In the genomic region with DNA sequence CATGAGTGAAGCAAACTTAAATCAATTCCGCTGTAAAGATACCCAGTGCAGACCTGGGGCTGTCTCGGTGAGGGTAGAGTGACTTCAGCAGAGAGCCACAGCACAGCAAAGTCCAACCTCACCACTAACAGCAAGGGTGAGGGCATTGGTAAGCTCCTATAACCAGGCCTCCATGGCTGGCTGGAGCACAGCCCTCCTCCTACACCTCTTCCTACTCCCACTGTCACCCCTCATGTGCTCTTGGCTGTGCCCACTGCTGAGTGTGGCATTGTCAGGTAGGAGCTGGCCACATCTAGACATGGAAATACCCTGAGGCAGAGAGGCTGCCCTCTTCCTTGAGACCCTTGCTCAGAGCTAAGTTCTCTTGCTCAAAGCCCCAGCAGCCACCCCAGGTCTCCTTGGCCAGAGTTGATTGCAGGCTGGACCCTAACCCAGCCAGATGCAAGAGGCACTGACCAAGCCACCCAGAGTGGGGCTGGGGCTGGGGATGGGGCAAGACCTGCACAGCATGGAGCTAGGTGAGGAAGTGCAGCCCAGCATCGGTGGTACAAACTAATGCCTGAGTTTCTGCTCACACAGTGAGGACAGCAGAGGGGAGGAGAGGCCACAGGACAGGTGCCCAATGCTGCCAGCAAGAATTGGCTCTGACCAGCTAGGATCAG, we compare ENCODE assay signal across 14 cellular contexts.
"Had no signal": no experiment of that assay in that cellular context is flagged by ENCODE, and none has a peak within 500 bp of the region (broad histone marks: within the 10 kb centered on the region; RNA-seq: fewer than 3 reads in every experiment).

No MANE protein-coding gene starts in this region.

- H3K27me3 ChIP-seq: testis, upper lobe of left lung had no signal

- H3K4me1 Mint-ChIP-seq: activated CD4-positive, alpha-beta T cell treated with anti-CD3 and anti-CD28 coated beads, Interleukin-2, amount 10 ng/mL, durations not matched to agents 24 days and 14 days; activated naive CD8-positive, alpha-beta T cell treated with anti-CD3 and anti-CD28 coated beads for 36 hours; natural killer cell had no signal

- DNase-seq: activated CD4-positive, alpha-beta T cell treated with anti-CD3 and anti-CD28 coated beads, Interleukin-2, amount 10 ng/mL, durations not matched to agents 24 days and 14 days; activated CD8-positive, alpha-beta T cell treated with anti-CD3 and anti-CD28 coated beads, Interleukin-2, amount 10 ng/mL, durations not matched to agents 7 days and 5 days; activated naive CD4-positive, alpha-beta T cell; activated naive CD8-positive, alpha-beta T cell treated with anti-CD3 and anti-CD28 coated beads for 36 hours; amniotic stem cell; caudate nucleus; erythroblast; kidney glomerular epithelial cell; left ventricle myocardium superior; natural killer cell; stimulated activated CD4-positive, alpha-beta T cell treated with anti-CD3 and anti-CD28 coated beads, Interleukin-2, amount 100 ng/mL, for 24 hours; testis; upper lobe of left lung had no signal

- H3K4me1 ChIP-seq: testis, upper lobe of left lung had no signal

- ATAC-seq: activated CD8-positive, alpha-beta T cell treated with anti-CD3 and anti-CD28 coated beads, Interleukin-2, amount 10 ng/mL, durations not matched to agents 7 days and 5 days; left ventricle myocardium superior had no signal

- H3K9me3 ChIP-seq: testis, upper lobe of left lung had no signal

- H3K36me3 Mint-ChIP-seq: activated naive CD8-positive, alpha-beta T cell treated with anti-CD3 and anti-CD28 coated beads for 36 hours; natural killer cell had no signal

- H3K9me3 Mint-ChIP-seq: activated CD4-positive, alpha-beta T cell treated with anti-CD3 and anti-CD28 coated beads, Interleukin-2, amount 10 ng/mL, durations not matched to agents 24 days and 14 days; natural killer cell; T-helper 1 cell treated with Interleukin-12 subunit alpha and Interleukin-12 subunit beta and Interleukin-4 antibody, amounts not matched to agents 30 μg/mL and 1 μg/mL, for 36 hours had no signal

- H3K27ac Mint-ChIP-seq: activated CD4-positive, alpha-beta T cell treated with anti-CD3 and anti-CD28 coated beads, Interleukin-2, amount 10 ng/mL, durations not matched to agents 24 days and 14 days; activated CD8-positive, alpha-beta T cell treated with anti-CD3 and anti-CD28 coated beads, Interleukin-2, amount 10 ng/mL, durations not matched to agents 7 days and 5 days; activated naive CD8-positive, alpha-beta T cell treated with anti-CD3 and anti-CD28 coated beads for 36 hours; natural killer cell; T-helper 1 cell treated with Interleukin-12 subunit alpha and Interleukin-12 subunit beta and Interleukin-4 antibody, amounts not matched to agents 30 μg/mL and 1 μg/mL, for 36 hours had no signal

- H3K4me3 Mint-ChIP-seq: activated CD4-positive, alpha-beta T cell treated with anti-CD3 and anti-CD28 coated beads, Interleukin-2, amount 10 ng/mL, durations not matched to agents 24 days and 14 days; activated CD8-positive, alpha-beta T cell treated with anti-CD3 and anti-CD28 coated beads, Interleukin-2, amount 10 ng/mL, durations not matched to agents 7 days and 5 days; activated naive CD8-positive, alpha-beta T cell treated with anti-CD3 and anti-CD28 coated beads for 36 hours; natural killer cell; T-helper 1 cell treated with Interleukin-12 subunit alpha and Interleukin-12 subunit beta and Interleukin-4 antibody, amounts not matched to agents 30 μg/mL and 1 μg/mL, for 36 hours had no signal

- H3K27ac ChIP-seq: testis, upper lobe of left lung had no signal

- H3K4me3 ChIP-seq: testis, upper lobe of left lung had no signal

- H3K36me3 ChIP-seq: upper lobe of left lung had no signal
